In genomic region chr17:63595132-63595531, GRCh38 we compare ENCODE assay signal across 1 cellular context.
TF ChIP-seq lines count a peak whose summit lies in the region.

No MANE protein-coding gene starts in this region.

TF ChIP-seq in WTC11, 78 proteins besides CTCF, POLR2A, EP300 and RAD21 (continued from another document):
- TF ChIP-seq HMGXB4 (CRISPR knock-in tag; IDR thresholded peaks at IDR 0.05) (no peak), IRF2 (CRISPR knock-in tag; IDR thresholded peaks at IDR 0.05; ENCODE audit: borderline replicate concordance, low read depth) (no peak), FOXJ3 (CRISPR knock-in tag; IDR thresholded peaks at IDR 0.05; ENCODE audit: borderline replicate concordance) (no peak), JUN (CRISPR knock-in tag; IDR thresholded peaks at IDR 0.05) (no peak), NR1H2 (CRISPR knock-in tag; IDR thresholded peaks at IDR 0.05) (no peak), SOX15 (CRISPR knock-in tag; IDR thresholded peaks at IDR 0.05) (no peak), GRHL2 (CRISPR knock-in tag; IDR thresholded peaks at IDR 0.05; ENCODE audit: insufficient replicate concordance, severe bottlenecking) (no peak), PREB (CRISPR knock-in tag; IDR thresholded peaks at IDR 0.05; ENCODE audit: borderline replicate concordance) (no peak), ERG (CRISPR knock-in tag; IDR thresholded peaks at IDR 0.05) (no peak)
TF ChIP-seq in WTC11: peak in this region for 0.
